8 cellular contexts compared by ENCODE assay signal in genomic region chr5:149345892-149346222, GRCh38. TPM values are rescaled to one million over a fixed set of nuclear protein-coding genes. Genes with fewer than 3 reads are reported as not detected.
DNase-seq lines count a peak whose midpoint lies in the region; ATAC-seq and TF ChIP-seq lines count a peak whose summit lies in the region.

No MANE protein-coding gene starts in this region.

- ATAC-seq in heart left ventricle = peak; percentile 0 to 12 (median 7)
- no peak for ATAC-seq in Right ventricle myocardium superior (ENCODE audit: poor library complexity)
- peak; percentile 1 for ATAC-seq in left ventricle myocardium superior

- H3K36me3 ChIP-seq in heart left ventricle = peaks cover 2 to 61% (median 47%) of the 10 kb centered on the region in 9 donors
- H3K36me3 ChIP-seq in HUES64 (ENCODE audit: insufficient read depth, low read length) = peaks cover 39% of the 10 kb centered on the region

- H3K9me3 ChIP-seq in heart left ventricle = no peaks in the 10 kb centered on the region
- no peaks in the 10 kb centered on the region for H3K9me3 ChIP-seq in HUES64 (ENCODE audit: insufficient read depth, low read depth, low read length)

- DNase-seq in heart left ventricle = peak in 1 of 5 donors; percentile 21
- no peak for DNase-seq in Right ventricle myocardium superior
- DNase-seq in activated naive CD4-positive, alpha-beta T cell treated with anti-CD3 and anti-CD28 coated beads, Interleukin-2, amount 50 U/mL, for 16 hours = peak; percentile 33
- no peak for DNase-seq in left ventricle myocardium superior
- peak; percentile 34 for DNase-seq in renal cortical epithelial cell (ENCODE audit: low read depth)
- no peak for DNase-seq in activated CD8-positive, alpha-beta memory T cell treated with anti-CD3 and anti-CD28 coated beads for 24 hours
- no peak for DNase-seq in NCI-H1105 treated with DMSO at 0.1 percent for 48 hours (lab: John Stamatoyannopoulos, UW)

- intact Hi-C loops in heart left ventricle (cut with DNase I) (loop anchor here in 3 of 10 donors (5.0 to 10.0 kb wide), 3 partner anchors 59 to 211 kb away; no protein-coding TSS in a partner anchor), Right ventricle myocardium superior (cut with DNase I) (no loop called here), left ventricle myocardium superior (cut with micrococcal nuclease) (no loop called here)

- no peaks in the 10 kb centered on the region for H3K27me3 ChIP-seq in heart left ventricle
- no peaks in the 10 kb centered on the region for H3K27me3 ChIP-seq in HUES64 (ENCODE audit: insufficient read depth, low read length)

- WGBS in heart left ventricle, 4 donors = 0 to 2% (median 1%) methylated on average over 11 of the region's 11 CpGs
- WGBS in HUES64 = 2% methylated on average over 11 of the region's 11 CpGs

- H3K4me3 ChIP-seq in heart left ventricle (peak overlapping the region; percentile 49 to 86 (median 74)), HUES64 (ENCODE audit: low read length) (peak overlapping the region; percentile 98)

- H3K4me1 ChIP-seq in heart left ventricle (peaks cover 0 to 52% (median 16%) of the 10 kb centered on the region in 12 donors), HUES64 (ENCODE audit: insufficient read depth, low read length) (peaks cover 4% of the 10 kb centered on the region; the same call in 1 of the 2 replicates)

- TF ChIP-seq POLR2A in heart left ventricle (IDR thresholded peaks at IDR 0.05) = no peak

- H3K9ac ChIP-seq in HUES64 (ENCODE audit: low read depth, low read length) = peak overlapping the region; percentile 94

- no peak for TF ChIP-seq CTCF in heart left ventricle (IDR thresholded peaks at IDR 0.05)

- H3K27ac ChIP-seq in heart left ventricle (peak overlapping the region; percentile 69 to 93 (median 86)), HUES64 (ENCODE audit: low read depth, low read length) (peak overlapping the region; percentile 83)

RNA-seq across cellular contexts. Expression of gene GRPEL2, which starts 0.6 kb away (rescaled TPM):
- total RNA-seq in heart left ventricle = 10 to 100 TPM in 5 of 9 donors, 1 to 10 TPM in 4; 6.7 to 14.0 (median 10.2) TPM
- polyA plus RNA-seq in heart left ventricle = 1 to 10 TPM; 5.1 to 6.8 TPM
- total RNA-seq in Right ventricle myocardium superior = 9.0 TPM
- 17.4 TPM for polyA plus RNA-seq in HUES64 (2013, experiment 1 of 2)
- polyA plus RNA-seq in HUES64 (2013, experiment 2 of 2) = 15.3 TPM
- total RNA-seq in left ventricle myocardium superior = 8.9 TPM
- 16.0 and 27.6 TPM in 2 replicates for total RNA-seq in renal cortical epithelial cell

RNA-seq across cellular contexts. Expression of gene PCYOX1L, which starts 12.0 kb away (rescaled TPM):
- 1 to 10 TPM; 2.3 to 6.8 (median 3.7) TPM for total RNA-seq in heart left ventricle
- 1 to 10 TPM; 2.3 to 6.5 TPM for polyA plus RNA-seq in heart left ventricle
- total RNA-seq in Right ventricle myocardium superior = 2.0 TPM
- 7.4 TPM for polyA plus RNA-seq in HUES64 (2013, experiment 1 of 2)
- 10.0 TPM for polyA plus RNA-seq in HUES64 (2013, experiment 2 of 2)
- total RNA-seq in left ventricle myocardium superior = 2.6 TPM
- total RNA-seq in renal cortical epithelial cell = 4.9 and 5.0 TPM in 2 replicates

RNA-seq across cellular contexts. Expression of gene IL17B, which starts 33.2 kb away (rescaled TPM):
- total RNA-seq in heart left ventricle = under 1 TPM in 2 of 9 donors, not detected in 7; 0.35 to 0.42 TPM
- polyA plus RNA-seq in heart left ventricle = under 1 TPM in 1 of 2 donors, not detected in 1; 0.33 TPM
- total RNA-seq in Right ventricle myocardium superior = not detected
- polyA plus RNA-seq in HUES64 (2013, experiment 1 of 2) = not detected
- polyA plus RNA-seq in HUES64 (2013, experiment 2 of 2) = not detected
- not detected for total RNA-seq in left ventricle myocardium superior
- total RNA-seq in renal cortical epithelial cell = not detected in 2 replicates

Comparison
In these comparisons a context has a peak if more than half of its experiments do, and no peak if none do; other contexts are left out.
1. DNase-seq: peak in activated naive CD4-positive, alpha-beta T cell treated with anti-CD3 and anti-CD28 coated beads, Interleukin-2, amount 50 U/mL, for 16 hours (single experiment) and renal cortical epithelial cell (single experiment); none in Right ventricle myocardium superior (single experiment), left ventricle myocardium superior (single experiment), activated CD8-positive, alpha-beta memory T cell treated with anti-CD3 and anti-CD28 coated beads for 24 hours (single experiment) and NCI-H1105 treated with DMSO at 0.1 percent for 48 hours (single experiment).